Comparison of ENCODE assay signal across 11 cellular contexts in genomic region chr20:52047811-52048302, GRCh38.
A peak's percentile ranks its signal among the peaks of the same experiment; 100 is the strongest.
DNase-seq lines count a peak whose midpoint lies in the region; ATAC-seq and TF ChIP-seq lines count a peak whose summit lies in the region.
"Had no signal": no experiment of that assay in that cellular context is flagged by ENCODE, and none has a peak within 500 bp of the region (broad histone marks: within the 10 kb centered on the region; RNA-seq: fewer than 3 reads in every experiment).

No MANE protein-coding gene starts in this region.

- BruUV-seq in Calu3 (replicated peaks; lab: Mats Ljungman, UMichigan), result no TSS peak

- H3K9me3 Mint-ChIP-seq in Calu3 (ENCODE audit: low read depth, unreplicated experiment) (no peaks in the 10 kb centered on the region), brain (no peaks in the 10 kb centered on the region), progenitor cell of endocrine pancreas (ENCODE audit: low read depth) (no peaks in the 10 kb centered on the region), glutamatergic neuron (ENCODE audit: unreplicated experiment) (no peaks in the 10 kb centered on the region)

- TF ChIP-seq POLR2A in vagina (IDR thresholded peaks at IDR 0.05), result no peak

- H3K27me3 Mint-ChIP-seq in Calu3 (ENCODE audit: unreplicated experiment) (no peaks in the 10 kb centered on the region), T-helper 17 cell (no peaks in the 10 kb centered on the region), brain (no peaks in the 10 kb centered on the region), progenitor cell of endocrine pancreas (no peaks in the 10 kb centered on the region), glutamatergic neuron (ENCODE audit: unreplicated experiment) (no peaks in the 10 kb centered on the region)

- intact Hi-C loops in Calu3 (cut with micrococcal nuclease; ENCODE audit: unreplicated experiment), result no loop called here
- intact Hi-C loops in vagina (cut with DNase I), result no loop called here

- H3K4me3 Mint-ChIP-seq in Calu3 (ENCODE audit: low read depth, unreplicated experiment) (no peak overlapping the region), T-helper 17 cell (peak overlapping the region; percentile 47), brain (peak overlapping the region; percentile 44 to 74 (median 64)), progenitor cell of endocrine pancreas (ENCODE audit: low read depth) (no peak overlapping the region), glutamatergic neuron (ENCODE audit: unreplicated experiment) (no peak overlapping the region)

- no peaks in the 10 kb centered on the region for H3K27me3 ChIP-seq in vagina
- H3K27me3 ChIP-seq: body of pancreas had no signal

- H3K36me3 Mint-ChIP-seq in Calu3 (ENCODE audit: insufficient read depth, unreplicated experiment) (no peaks in the 10 kb centered on the region), T-helper 17 cell (ENCODE audit: low read depth) (no peaks in the 10 kb centered on the region), brain (no peaks in the 10 kb centered on the region), progenitor cell of endocrine pancreas (ENCODE audit: insufficient read depth) (no peaks in the 10 kb centered on the region), glutamatergic neuron (ENCODE audit: unreplicated experiment) (no peaks in the 10 kb centered on the region)

- peaks cover 14% of the 10 kb centered on the region for H3K4me1 Mint-ChIP-seq in Calu3 (ENCODE audit: low read depth, unreplicated experiment)
- peaks cover 6% of the 10 kb centered on the region for H3K4me1 Mint-ChIP-seq in T-helper 17 cell
- peaks cover 27% of the 10 kb centered on the region for H3K4me1 Mint-ChIP-seq in brain
- peaks cover 20% of the 10 kb centered on the region for H3K4me1 Mint-ChIP-seq in progenitor cell of endocrine pancreas (ENCODE audit: low read depth)
- H3K4me1 Mint-ChIP-seq in glutamatergic neuron (ENCODE audit: low read depth, unreplicated experiment), result peaks cover 2% of the 10 kb centered on the region

- CTCF ChIA-PET in Calu3 (lab: Charles Lee), result interaction anchor here (0.5 to 1.2 kb wide), 4 partner anchors 16 to 864 kb away, joined by 4 read pairs; no protein-coding TSS in a partner anchor

- no peak overlapping the region for H3K4me3 ChIP-seq in vagina
- H3K4me3 ChIP-seq: body of pancreas had no signal

- H3K36me3 ChIP-seq in vagina, result no peaks in the 10 kb centered on the region

- TF ChIP-seq CTCF in Calu3 (IDR thresholded peaks at IDR 0.05; ENCODE audit: unreplicated experiment) (no peak), brain (conservative IDR thresholded peaks at IDR 0.05) (no peak), progenitor cell of endocrine pancreas (IDR thresholded peaks at IDR 0.05; ENCODE audit: unreplicated experiment) (no peak), vagina (IDR thresholded peaks at IDR 0.05) (no peak), glutamatergic neuron (IDR thresholded peaks at IDR 0.05; ENCODE audit: partially characterized antibody, unreplicated experiment) (no peak)

- H3K27ac ChIP-seq in vagina, result no peak overlapping the region
- H3K27ac ChIP-seq: body of pancreas had no signal

- peak; percentile 7 for DNase-seq in Calu3
- no peak for DNase-seq in T-helper 17 cell
- no peak for DNase-seq in progenitor cell of endocrine pancreas (ENCODE audit: low spot score, unreplicated experiment)
- DNase-seq in OCI-M1 (lab: John Stamatoyannopoulos, UW), result no peak
- DNase-seq in vagina (ENCODE audit: extremely low spot score in 2 of 2), result no peak
- DNase-seq in glutamatergic neuron, result no peak
- DNase-seq: body of pancreas, DMS79 treated with DMSO at 0.1 percent for 48 hours, RPMI8226 had no signal

- H3K4me1 ChIP-seq in vagina, result no peaks in the 10 kb centered on the region
- H3K4me1 ChIP-seq: body of pancreas had no signal

- peak; percentile 76 for ATAC-seq in T-helper 17 cell
- no peak for ATAC-seq in GM18511 (IDR thresholded peaks at IDR 0.05; ENCODE audit: unreplicated experiment)
- ATAC-seq: body of pancreas had no signal

- no peaks in the 10 kb centered on the region for H3K9me3 ChIP-seq in T-helper 17 cell (ENCODE audit: control insufficient read depth, low read length, poor library complexity, severe bottlenecking)
- no peaks in the 10 kb centered on the region for H3K9me3 ChIP-seq in vagina
- H3K9me3 ChIP-seq: body of pancreas had no signal

- no peak overlapping the region for H3K27ac Mint-ChIP-seq in Calu3 (ENCODE audit: unreplicated experiment)
- no peak overlapping the region for H3K27ac Mint-ChIP-seq in T-helper 17 cell
- H3K27ac Mint-ChIP-seq in brain, result peak overlapping the region in 1 of 5 experiments; percentile 34
- peak overlapping the region; percentile 8 for H3K27ac Mint-ChIP-seq in progenitor cell of endocrine pancreas
- no peak overlapping the region for H3K27ac Mint-ChIP-seq in glutamatergic neuron (ENCODE audit: unreplicated experiment)

Comparison
In these comparisons a context has a peak if more than half of its experiments do, and no peak if none do; other contexts are left out.
1. H3K4me3 Mint-ChIP-seq: peak in T-helper 17 cell (single experiment) and brain (5 of 5); none in Calu3 (single experiment), progenitor cell of endocrine pancreas (single experiment) and glutamatergic neuron (single experiment).